In the genomic region with DNA sequence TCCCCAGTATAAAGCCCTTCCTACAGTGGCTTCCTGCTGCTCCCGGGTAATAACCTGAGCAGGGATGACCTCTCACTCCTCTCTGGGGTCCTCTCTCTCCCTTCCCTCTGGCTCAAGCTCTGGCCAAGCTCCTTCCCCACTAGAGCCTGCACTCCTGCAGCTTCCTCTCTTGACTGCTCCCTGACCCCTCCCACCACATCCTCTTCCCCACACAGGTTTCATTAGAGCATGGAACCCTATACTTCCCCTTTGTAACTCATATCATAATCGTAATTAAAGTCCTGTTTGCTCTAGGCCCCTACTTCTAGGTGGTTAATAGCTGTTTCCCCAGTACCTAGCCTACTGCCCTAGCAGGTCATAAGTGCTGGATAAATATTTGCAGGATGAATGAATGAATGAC, we compare ENCODE assay signal across 14 cellular contexts.
A peak's percentile ranks its signal among the peaks of the same experiment; 100 is the strongest.
DNase-seq lines count a peak whose midpoint lies in the region; ATAC-seq and TF ChIP-seq lines count a peak whose summit lies in the region.
"Had no signal": no experiment of that assay in that cellular context is flagged by ENCODE, and none has a peak within 500 bp of the region (broad histone marks: within the 10 kb centered on the region; RNA-seq: fewer than 3 reads in every experiment).

No MANE protein-coding gene starts in this region.

- no peak for TF ChIP-seq CTCF in left ventricle myocardium inferior (IDR thresholded peaks at IDR 0.05; ENCODE audit: borderline replicate concordance)
- no peak for TF ChIP-seq CTCF in esophagus muscularis mucosa (IDR thresholded peaks at IDR 0.05)
- no peak for TF ChIP-seq CTCF in vagina (IDR thresholded peaks at IDR 0.05)

- ATAC-seq in Right ventricle myocardium inferior, result no peak
- no peak for ATAC-seq in HG03095 (IDR thresholded peaks at IDR 0.05; ENCODE audit: unreplicated experiment)
- ATAC-seq: activated CD4-positive, alpha-beta T cell treated with anti-CD3 and anti-CD28 coated beads for 36 hours; activated T-cell treated with anti-CD3 and anti-CD28 coated beads, Interleukin-2, amount 50 U/mL, for 4 hours had no signal

- in situ Hi-C loops in HAP-1 (cut with MboI; ENCODE audit: low sequenced_read_pairs), result no loop called here

- H3K27ac ChIP-seq in left ventricle myocardium inferior (replicated peaks) (peak overlapping the region; percentile 84), esophagus muscularis mucosa (replicated peaks in 1 of 4) (peak overlapping the region in 3 of 4 donors; percentile 5 to 73 (median 42)), vagina (peak overlapping the region; percentile 87)

- WGBS in esophagus muscularis mucosa, result 66% methylated on average over 2 of the region's 2 CpGs

- H3K36me3 ChIP-seq in left ventricle myocardium inferior, result no peaks in the 10 kb centered on the region
- H3K36me3 ChIP-seq in esophagus muscularis mucosa, result no peaks in the 10 kb centered on the region
- H3K36me3 ChIP-seq in vagina, result no peaks in the 10 kb centered on the region
- H3K36me3 ChIP-seq in HAP-1 (replicated peaks), result no peaks in the 10 kb centered on the region
- H3K36me3 ChIP-seq: transverse colon had no signal

- H3K4me1 ChIP-seq in left ventricle myocardium inferior (peaks cover 67% of the 10 kb centered on the region), esophagus muscularis mucosa (peaks cover 5 to 48% (median 39%) of the 10 kb centered on the region in 4 donors), vagina (peaks cover 64% of the 10 kb centered on the region), HAP-1 (no peaks in the 10 kb centered on the region)

- H3K4me3 ChIP-seq in left ventricle myocardium inferior, result no peak overlapping the region
- H3K4me3 ChIP-seq in esophagus muscularis mucosa, result no peak overlapping the region
- no peak overlapping the region for H3K4me3 ChIP-seq in vagina
- no peak overlapping the region for H3K4me3 ChIP-seq in HAP-1
- H3K4me3 ChIP-seq: transverse colon had no signal

- H3K27me3 ChIP-seq in left ventricle myocardium inferior (ENCODE audit: low read depth) (no peaks in the 10 kb centered on the region), esophagus muscularis mucosa (no peaks in the 10 kb centered on the region), vagina (no peaks in the 10 kb centered on the region), HAP-1 (ENCODE audit: low read depth) (no peaks in the 10 kb centered on the region)
- H3K27me3 ChIP-seq: transverse colon had no signal

- intact Hi-C loops in left ventricle myocardium inferior (cut with micrococcal nuclease) (no loop called here), Right ventricle myocardium inferior (cut with DNase I) (loop anchor here (5.0 kb wide), 1 partner anchor 89 kb away; no protein-coding TSS in a partner anchor), esophagus muscularis mucosa (cut with DNase I) (no loop called here), vagina (cut with DNase I) (no loop called here)

- no peak for TF ChIP-seq POLR2A in esophagus muscularis mucosa (IDR thresholded peaks at IDR 0.05; ENCODE audit: low read depth)
- no peak for TF ChIP-seq POLR2A in vagina (IDR thresholded peaks at IDR 0.05)

- H3K9me3 ChIP-seq in left ventricle myocardium inferior (replicated peaks) (peaks cover 5% of the 10 kb centered on the region), esophagus muscularis mucosa (peaks cover 0 to 6% (median 0%) of the 10 kb centered on the region in 4 donors), vagina (no peaks in the 10 kb centered on the region), HAP-1 (no peaks in the 10 kb centered on the region)
- H3K9me3 ChIP-seq: transverse colon had no signal

- no peak for TF ChIP-seq EP300 in esophagus muscularis mucosa (IDR thresholded peaks at IDR 0.05)

- DNase-seq in left ventricle myocardium inferior (no peak), Right ventricle myocardium inferior (ENCODE audit: missing footprints) (no peak), NCI-H146 treated with DMSO at 0.1 percent for 48 hours (lab: John Stamatoyannopoulos, UW; ENCODE audit: unreplicated experiment) (peak; percentile 46), esophagus muscularis mucosa (ENCODE audit: extremely low spot score) (no peak), vagina (ENCODE audit: extremely low spot score in 2 of 2) (no peak), HAP-1 (ENCODE audit: low spot score in 2 of 2) (no peak)
- no peak for DNase-seq in stimulated activated CD4-positive, alpha-beta T cell treated with anti-CD3 and anti-CD28 coated beads, Interleukin-4, amount 100 ng/mL, for 4 hours
- DNase-seq: ACHN; activated CD4-positive, alpha-beta T cell treated with anti-CD3 and anti-CD28 coated beads for 36 hours; activated T-cell treated with anti-CD3 and anti-CD28 coated beads, Interleukin-2, amount 50 U/mL, for 4 hours; GOT3; NCI-H524 treated with DMSO at 0.1 percent for 48 hours; transverse colon had no signal
